ENCODE assay signal across 30 cellular contexts in genomic region chr3:107920538-107920937, GRCh38.
"Had no signal": no experiment of that assay in that cellular context is flagged by ENCODE, and none has a peak within 500 bp of the region (broad histone marks: within the 10 kb centered on the region; RNA-seq: fewer than 3 reads in every experiment).

No MANE protein-coding gene starts in this region.

- ATAC-seq: activated CD8-positive, alpha-beta T cell treated with anti-CD3 and anti-CD28 coated beads for 36 hours had no signal

- H3K9me3 Mint-ChIP-seq: activated B cell treated with CpG ODN at 0.5 μM for 24 hours; activated CD4-positive, alpha-beta memory T cell treated with anti-CD3 and anti-CD28 coated beads for 36 hours; activated CD4-positive, alpha-beta T cell treated with anti-CD3 and anti-CD28 coated beads, Interleukin-2, amount 10 ng/mL, durations not matched to agents 24 days and 14 days; activated CD8-positive, alpha-beta T cell treated with anti-CD3 and anti-CD28 coated beads for 36 hours; activated naive CD4-positive, alpha-beta T cell treated with anti-CD3 and anti-CD28 coated beads, Interleukin-2, amount 10 ng/mL, durations not matched to agents 7 days and 5 days; activated T-helper 1 cell treated with anti-CD3 and anti-CD28 coated beads, Interleukin-12 subunit alpha, Interleukin-12 subunit beta, Interleukin-2, Interleukin-4 antibody, amounts not matched to agents 30 ng/mL and 10 ng/mL and 1 ng/mL, durations not matched to agents 14 hours and 24 hours and 36 hours; activated T-helper 2 cell treated with anti-CD3 and anti-CD28 coated beads, Interferon-gamma antibody, Interleukin-2, Interleukin-4, amounts not matched to agents 10 μg/mL and 5 μg/mL and 100 μg/mL, durations not matched to agents 14 hours and 24 hours and 36 hours; central memory CD8-positive, alpha-beta T cell; T-helper 1 cell treated with Interleukin-12 subunit alpha and Interleukin-12 subunit beta and Interleukin-4 antibody, amounts not matched to agents 30 μg/mL and 1 μg/mL, for 36 hours; T-helper 2 cell treated with Interferon-gamma antibody and Interleukin-4, amounts not matched to agents 5 μg/mL and 100 μg/mL, for 36 hours had no signal

- H3K4me1 Mint-ChIP-seq: activated B cell treated with CpG ODN at 0.5 μM for 24 hours; activated CD4-positive, alpha-beta T cell treated with anti-CD3 and anti-CD28 coated beads, Interleukin-2, amount 10 ng/mL, durations not matched to agents 24 days and 14 days; activated naive CD4-positive, alpha-beta T cell treated with anti-CD3 and anti-CD28 coated beads, Interleukin-2, amount 10 ng/mL, durations not matched to agents 7 days and 5 days; brain; central memory CD8-positive, alpha-beta T cell had no signal

- H3K4me3 Mint-ChIP-seq: activated B cell treated with CpG ODN at 0.5 μM for 24 hours; activated CD4-positive, alpha-beta memory T cell treated with anti-CD3 and anti-CD28 coated beads for 36 hours; activated CD4-positive, alpha-beta T cell treated with anti-CD3 and anti-CD28 coated beads, Interleukin-2, amount 10 ng/mL, durations not matched to agents 24 days and 14 days; activated CD8-positive, alpha-beta T cell treated with anti-CD3 and anti-CD28 coated beads for 36 hours; activated naive CD4-positive, alpha-beta T cell treated with anti-CD3 and anti-CD28 coated beads, Interleukin-2, amount 10 ng/mL, durations not matched to agents 7 days and 5 days; activated naive CD8-positive, alpha-beta T cell; activated T-helper 1 cell treated with anti-CD3 and anti-CD28 coated beads, Interleukin-12 subunit alpha, Interleukin-12 subunit beta, Interleukin-2, Interleukin-4 antibody, amounts not matched to agents 30 ng/mL and 10 ng/mL and 1 ng/mL, durations not matched to agents 14 hours and 24 hours and 36 hours; brain; central memory CD8-positive, alpha-beta T cell; T-helper 1 cell treated with Interleukin-12 subunit alpha and Interleukin-12 subunit beta and Interleukin-4 antibody, amounts not matched to agents 30 μg/mL and 1 μg/mL, for 36 hours; T-helper 2 cell treated with Interferon-gamma antibody and Interleukin-4, amounts not matched to agents 5 μg/mL and 100 μg/mL, for 36 hours had no signal

- DNase-seq: activated B cell treated with CpG ODN at 0.5 μM for 24 hours; activated CD4-positive, alpha-beta memory T cell treated with anti-CD3 and anti-CD28 coated beads for 36 hours; activated CD4-positive, alpha-beta T cell treated with anti-CD3 and anti-CD28 coated beads for 4 hours; activated CD4-positive, alpha-beta T cell treated with anti-CD3 and anti-CD28 coated beads, Interleukin-2, amount 10 ng/mL, durations not matched to agents 24 days and 14 days; activated CD4-positive, alpha-beta T cell treated with anti-CD3 and anti-CD28 coated beads, Interleukin-2, amount 50 U/mL, for 1 hour; activated CD4-positive, alpha-beta T cell treated with anti-CD3 and anti-CD28 coated beads, Interleukin-2, amount 50 U/mL, for 4 hours; activated CD4-positive, CD25-positive, alpha-beta regulatory T cell treated with anti-CD3 and anti-CD28 coated beads, Interleukin-2, amount 50 U/mL, for 72 hours; activated CD8-positive, alpha-beta memory T cell treated with anti-CD3 and anti-CD28 coated beads, Interleukin-2, amount 50 U/mL, for 4 hours; activated CD8-positive, alpha-beta T cell treated with anti-CD3 and anti-CD28 coated beads for 36 hours; activated effector memory CD4-positive, alpha-beta T cell treated with Interleukin-2 at 50 U/mL for 16 hours; activated gamma-delta T cell; activated naive CD4-positive, alpha-beta T cell treated with anti-CD3 and anti-CD28 coated beads, Interleukin-2, amount 10 ng/mL, durations not matched to agents 7 days and 5 days; activated naive CD4-positive, alpha-beta T cell treated with Interleukin-2 at 50 U/mL for 16 hours; activated T-cell treated with anti-CD3 and anti-CD28 coated beads for 4 hours; activated T-cell treated with anti-CD3 and anti-CD28 coated beads, Interleukin-2, amount 50 U/mL, for 48 hours; amygdala; anterior cingulate cortex; caudate nucleus; cerebellar nuclear complex; SW 1271; T-helper 1 cell; T-helper 2 cell; T-helper 9 cell had no signal

- H3K27ac Mint-ChIP-seq: activated B cell treated with CpG ODN at 0.5 μM for 24 hours; activated CD4-positive, alpha-beta memory T cell treated with anti-CD3 and anti-CD28 coated beads for 36 hours; activated CD4-positive, alpha-beta T cell treated with anti-CD3 and anti-CD28 coated beads, Interleukin-2, amount 10 ng/mL, durations not matched to agents 24 days and 14 days; activated CD8-positive, alpha-beta T cell treated with anti-CD3 and anti-CD28 coated beads for 36 hours; activated naive CD4-positive, alpha-beta T cell treated with anti-CD3 and anti-CD28 coated beads, Interleukin-2, amount 10 ng/mL, durations not matched to agents 7 days and 5 days; activated naive CD8-positive, alpha-beta T cell; activated T-helper 1 cell treated with anti-CD3 and anti-CD28 coated beads, Interleukin-12 subunit alpha, Interleukin-12 subunit beta, Interleukin-2, Interleukin-4 antibody, amounts not matched to agents 30 ng/mL and 10 ng/mL and 1 ng/mL, durations not matched to agents 14 hours and 24 hours and 36 hours; activated T-helper 2 cell treated with anti-CD3 and anti-CD28 coated beads, Interferon-gamma antibody, Interleukin-2, Interleukin-4, amounts not matched to agents 10 μg/mL and 5 μg/mL and 100 μg/mL, durations not matched to agents 14 hours and 24 hours and 36 hours; brain; T-helper 1 cell treated with Interleukin-12 subunit alpha and Interleukin-12 subunit beta and Interleukin-4 antibody, amounts not matched to agents 30 μg/mL and 1 μg/mL, for 36 hours; T-helper 2 cell treated with Interferon-gamma antibody and Interleukin-4, amounts not matched to agents 5 μg/mL and 100 μg/mL, for 36 hours had no signal

- H3K36me3 Mint-ChIP-seq: activated CD4-positive, alpha-beta memory T cell treated with anti-CD3 and anti-CD28 coated beads for 36 hours; activated naive CD4-positive, alpha-beta T cell treated with anti-CD3 and anti-CD28 coated beads, Interleukin-2, amount 10 ng/mL, durations not matched to agents 7 days and 5 days; brain had no signal
